In genomic region chr5:147481376-147481775, GRCh38 we compare ENCODE assay signal across 1 cellular context.
TF ChIP-seq lines count a peak whose summit lies in the region.

No MANE protein-coding gene starts in this region.

TF ChIP-seq in WTC11, 78 proteins besides CTCF, POLR2A, EP300 and RAD21 (continued from another document):
- TF ChIP-seq, protein P1, sequence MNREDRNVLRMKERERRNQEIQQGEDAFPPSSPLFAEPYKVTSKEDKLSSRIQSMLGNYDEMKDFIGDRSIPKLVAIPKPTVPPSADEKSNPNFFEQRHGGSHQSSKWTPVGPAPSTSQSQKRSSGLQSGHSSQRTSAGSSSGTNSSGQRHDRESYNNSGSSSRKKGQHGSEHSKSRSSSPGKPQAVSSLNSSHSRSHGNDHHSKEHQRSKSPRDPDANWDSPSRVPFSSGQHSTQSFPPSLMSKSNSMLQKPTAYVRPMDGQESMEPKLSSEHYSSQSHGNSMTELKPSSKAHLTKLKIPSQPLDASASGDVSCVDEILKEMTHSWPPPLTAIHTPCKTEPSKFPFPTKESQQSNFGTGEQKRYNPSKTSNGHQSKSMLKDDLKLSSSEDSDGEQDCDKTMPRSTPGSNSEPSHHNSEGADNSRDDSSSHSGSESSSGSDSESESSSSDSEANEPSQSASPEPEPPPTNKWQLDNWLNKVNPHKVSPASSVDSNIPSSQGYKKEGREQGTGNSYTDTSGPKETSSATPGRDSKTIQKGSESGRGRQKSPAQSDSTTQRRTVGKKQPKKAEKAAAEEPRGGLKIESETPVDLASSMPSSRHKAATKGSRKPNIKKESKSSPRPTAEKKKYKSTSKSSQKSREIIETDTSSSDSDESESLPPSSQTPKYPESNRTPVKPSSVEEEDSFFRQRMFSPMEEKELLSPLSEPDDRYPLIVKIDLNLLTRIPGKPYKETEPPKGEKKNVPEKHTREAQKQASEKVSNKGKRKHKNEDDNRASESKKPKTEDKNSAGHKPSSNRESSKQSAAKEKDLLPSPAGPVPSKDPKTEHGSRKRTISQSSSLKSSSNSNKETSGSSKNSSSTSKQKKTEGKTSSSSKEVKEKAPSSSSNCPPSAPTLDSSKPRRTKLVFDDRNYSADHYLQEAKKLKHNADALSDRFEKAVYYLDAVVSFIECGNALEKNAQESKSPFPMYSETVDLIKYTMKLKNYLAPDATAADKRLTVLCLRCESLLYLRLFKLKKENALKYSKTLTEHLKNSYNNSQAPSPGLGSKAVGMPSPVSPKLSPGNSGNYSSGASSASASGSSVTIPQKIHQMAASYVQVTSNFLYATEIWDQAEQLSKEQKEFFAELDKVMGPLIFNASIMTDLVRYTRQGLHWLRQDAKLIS (CRISPR knock-in tag; IDR thresholded peaks at IDR 0.05; ENCODE audit: borderline replicate concordance): no peak
- TF ChIP-seq, protein P2, sequence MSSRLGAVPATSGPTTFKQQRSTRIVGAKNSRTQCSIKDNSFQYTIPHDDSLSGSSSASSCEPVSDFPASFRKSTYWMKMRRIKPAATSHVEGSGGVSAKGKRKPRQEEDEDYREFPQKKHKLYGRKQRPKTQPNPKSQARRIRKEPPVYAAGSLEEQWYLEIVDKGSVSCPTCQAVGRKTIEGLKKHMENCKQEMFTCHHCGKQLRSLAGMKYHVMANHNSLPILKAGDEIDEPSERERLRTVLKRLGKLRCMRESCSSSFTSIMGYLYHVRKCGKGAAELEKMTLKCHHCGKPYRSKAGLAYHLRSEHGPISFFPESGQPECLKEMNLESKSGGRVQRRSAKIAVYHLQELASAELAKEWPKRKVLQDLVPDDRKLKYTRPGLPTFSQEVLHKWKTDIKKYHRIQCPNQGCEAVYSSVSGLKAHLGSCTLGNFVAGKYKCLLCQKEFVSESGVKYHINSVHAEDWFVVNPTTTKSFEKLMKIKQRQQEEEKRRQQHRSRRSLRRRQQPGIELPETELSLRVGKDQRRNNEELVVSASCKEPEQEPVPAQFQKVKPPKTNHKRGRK (CRISPR knock-in tag; IDR thresholded peaks at IDR 0.05; ENCODE audit: borderline replicate concordance): no peak
- TF ChIP-seq SMAD4 (CRISPR knock-in tag; IDR thresholded peaks at IDR 0.05): no peak
- TF ChIP-seq GRHL2 (CRISPR knock-in tag; IDR thresholded peaks at IDR 0.05; ENCODE audit: insufficient replicate concordance, severe bottlenecking): no peak
- TF ChIP-seq ZNF219 (CRISPR knock-in tag; IDR thresholded peaks at IDR 0.05; ENCODE audit: borderline replicate concordance): no peak
- no peak for TF ChIP-seq NFE2L1 (CRISPR knock-in tag; IDR thresholded peaks at IDR 0.05)
- TF ChIP-seq, protein P3, sequence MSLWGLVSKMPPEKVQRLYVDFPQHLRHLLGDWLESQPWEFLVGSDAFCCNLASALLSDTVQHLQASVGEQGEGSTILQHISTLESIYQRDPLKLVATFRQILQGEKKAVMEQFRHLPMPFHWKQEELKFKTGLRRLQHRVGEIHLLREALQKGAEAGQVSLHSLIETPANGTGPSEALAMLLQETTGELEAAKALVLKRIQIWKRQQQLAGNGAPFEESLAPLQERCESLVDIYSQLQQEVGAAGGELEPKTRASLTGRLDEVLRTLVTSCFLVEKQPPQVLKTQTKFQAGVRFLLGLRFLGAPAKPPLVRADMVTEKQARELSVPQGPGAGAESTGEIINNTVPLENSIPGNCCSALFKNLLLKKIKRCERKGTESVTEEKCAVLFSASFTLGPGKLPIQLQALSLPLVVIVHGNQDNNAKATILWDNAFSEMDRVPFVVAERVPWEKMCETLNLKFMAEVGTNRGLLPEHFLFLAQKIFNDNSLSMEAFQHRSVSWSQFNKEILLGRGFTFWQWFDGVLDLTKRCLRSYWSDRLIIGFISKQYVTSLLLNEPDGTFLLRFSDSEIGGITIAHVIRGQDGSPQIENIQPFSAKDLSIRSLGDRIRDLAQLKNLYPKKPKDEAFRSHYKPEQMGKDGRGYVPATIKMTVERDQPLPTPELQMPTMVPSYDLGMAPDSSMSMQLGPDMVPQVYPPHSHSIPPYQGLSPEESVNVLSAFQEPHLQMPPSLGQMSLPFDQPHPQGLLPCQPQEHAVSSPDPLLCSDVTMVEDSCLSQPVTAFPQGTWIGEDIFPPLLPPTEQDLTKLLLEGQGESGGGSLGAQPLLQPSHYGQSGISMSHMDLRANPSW (CRISPR knock-in tag; conservative IDR thresholded peaks at IDR 0.05; ENCODE audit: low read depth): no peak
